ENCODE assay signal across 18 cellular contexts in genomic region chr19:4322942-4323665, GRCh38. TPM values are rescaled to one million over a fixed set of nuclear protein-coding genes. Genes with fewer than 3 reads are reported as not detected.
DNase-seq lines count a peak whose midpoint lies in the region; ATAC-seq, FAIRE-seq and TF ChIP-seq lines count a peak whose summit lies in the region.
"Had no signal": no experiment of that assay in that cellular context is flagged by ENCODE, and none has a peak within 500 bp of the region (broad histone marks: within the 10 kb centered on the region; RNA-seq: fewer than 3 reads in every experiment).

No MANE protein-coding gene starts in this region.

- WGBS in adrenal gland, 4 donors, result 51 to 57% (median 53%) methylated on average over 8 to 37 of the region's 37 CpGs
- WGBS in right lobe of liver (ENCODE audit: insufficient coverage, low coverage, low lambda C conversion rate, missing lambda C conversion rate), result 58% methylated on average over 6 of the region's 37 CpGs
- WGBS in transverse colon (ENCODE audit: low coverage in 1 of 2), 2 donors, result 72% methylated on average over 36 of the region's 37 CpGs; no CpG with 5 or more reads in 1 of the 2 donors

- H3K4me1 ChIP-seq in adrenal gland (replicated peaks in 1 of 2) (peaks cover 0 to 13% of the 10 kb centered on the region in 2 donors), right lobe of liver (no peaks in the 10 kb centered on the region), transverse colon (peaks cover 0 to 15% (median 3%) of the 10 kb centered on the region in 4 donors), vagina (peaks cover 13% of the 10 kb centered on the region)

- FAIRE-seq in HTR-8/SVneo (lab: Jason Lieb, UNC), result peak; percentile 20

- H3K27ac ChIP-seq in adrenal gland, result no peak overlapping the region
- H3K27ac ChIP-seq in right lobe of liver, result no peak overlapping the region
- no peak overlapping the region for H3K27ac ChIP-seq in transverse colon
- no peak overlapping the region for H3K27ac ChIP-seq in vagina
- H3K27ac ChIP-seq: BLaER1 treated with 17β-estradiol and CSF1 and Interleukin-3, amounts not matched to agents 10 nM and 100 nM had no signal

- H3K9me3 ChIP-seq in adrenal gland (replicated peaks in 1 of 3), result no peaks in the 10 kb centered on the region
- no peaks in the 10 kb centered on the region for H3K9me3 ChIP-seq in right lobe of liver
- no peaks in the 10 kb centered on the region for H3K9me3 ChIP-seq in transverse colon
- H3K9me3 ChIP-seq in vagina, result no peaks in the 10 kb centered on the region
- H3K9me3 ChIP-seq: SK-N-SH had no signal

- TF ChIP-seq EP300 in transverse colon (IDR thresholded peaks at IDR 0.05; ENCODE audit: low read depth), result no peak

- H3K4me3 ChIP-seq in adrenal gland (no peak overlapping the region), right lobe of liver (no peak overlapping the region), transverse colon (no peak overlapping the region), vagina (no peak overlapping the region)
- H3K4me3 ChIP-seq: BLaER1 treated with 17β-estradiol and CSF1 and Interleukin-3, amounts not matched to agents 10 nM and 100 nM had no signal

- H3K36me3 ChIP-seq in adrenal gland (replicated peaks in 1 of 2) (no peaks in the 10 kb centered on the region), right lobe of liver (no peaks in the 10 kb centered on the region), transverse colon (no peaks in the 10 kb centered on the region), vagina (no peaks in the 10 kb centered on the region)

- intact Hi-C loops in adrenal gland (cut with DNase I) (no loop called here), right lobe of liver (cut with DNase I) (no loop called here), transverse colon (cut with DNase I; ENCODE audit: low total_unique reads) (no loop called here), vagina (cut with DNase I) (no loop called here)

- DNase-seq in HTR-8/SVneo (ENCODE audit: insufficient read length, low spot score) (no peak), adrenal gland (peak; percentile 71 to 89 (median 81)), right lobe of liver (peak in 1 of 3 donors; percentile 38), transverse colon (no peak), ureter (ENCODE audit: low spot score) (no peak), vagina (ENCODE audit: extremely low spot score in 2 of 2) (no peak)
- DNase-seq: KBM-7, NCI-H146, NCI-H2081 treated with DMSO at 0.1 percent for 48 hours, NCI-H226, NCI-H69, PC-3, SK-N-SH had no signal

- TF ChIP-seq CTCF in adrenal gland (IDR thresholded peaks at IDR 0.05), result no peak
- TF ChIP-seq CTCF in right lobe of liver (IDR thresholded peaks at IDR 0.05), result no peak
- no peak for TF ChIP-seq CTCF in transverse colon (IDR thresholded peaks at IDR 0.05)
- TF ChIP-seq CTCF in vagina (IDR thresholded peaks at IDR 0.05), result no peak

- ATAC-seq in right lobe of liver, result peak; percentile 10 to 63 (median 43)
- ATAC-seq in esophagus mucosa, result no peak
- ATAC-seq: HCT116, PC-3, Right ventricle myocardium inferior had no signal

- H3K27me3 ChIP-seq in adrenal gland (no peaks in the 10 kb centered on the region), right lobe of liver (no peaks in the 10 kb centered on the region), transverse colon (peaks cover 5% of the 10 kb centered on the region), vagina (no peaks in the 10 kb centered on the region)

- TF ChIP-seq POLR2A in adrenal gland (IDR thresholded peaks at IDR 0.05) (no peak), right lobe of liver (IDR thresholded peaks at IDR 0.05) (no peak), transverse colon (IDR thresholded peaks at IDR 0.05) (peak; percentile 12), vagina (IDR thresholded peaks at IDR 0.05) (no peak)

- in situ Hi-C loops in transverse colon (cut with MboI; ENCODE audit: low pct_ligation_motif_present in 1 of 4, low pct_unique_long_range_greater_than_20kb in 1 of 4, low sequenced_read_pairs in 3 of 4), result no loop called here

RNA-seq across cellular contexts. Expression of gene STAP2, which starts 15.5 kb away (rescaled TPM):
- total RNA-seq in adrenal gland (100 to 1,000 TPM in 1 of 8 donors, 10 to 100 TPM in 6, 1 to 10 TPM in 1; 8.5 to 106 (median 36.5) TPM), right lobe of liver (10 to 100 TPM; 21.4 to 51.5 (median 43.0) TPM), transverse colon (100 to 1,000 TPM; 146 to 680 (median 245) TPM), ureter (66.8 TPM), vagina (29.2 TPM), esophagus mucosa (97.3 TPM)
- polyA plus RNA-seq in adrenal gland, result 10 to 100 TPM in 2 of 3 donors, 1 to 10 TPM in 1; 6.7 to 63.1 (median 39.8) TPM

RNA-seq across cellular contexts. Expression of gene FSD1, which starts 18.7 kb away (rescaled TPM):
- total RNA-seq in adrenal gland (1 to 10 TPM in 3 of 8 donors, under 1 TPM in 2, not detected in 3; 0.34 to 1.3 (median 1.1) TPM), right lobe of liver (1 to 10 TPM in 1 of 6 experiments, under 1 TPM in 3, not detected in 2; 0.19 to 2.2 (median 0.52) TPM), transverse colon (1 to 10 TPM in 2 of 4 donors, under 1 TPM in 1, not detected in 1; 0.68 to 2.9 (median 1.5) TPM), ureter (not detected), vagina (1.7 TPM), esophagus mucosa (0.36 TPM)
- 1 to 10 TPM in 2 of 3 donors, under 1 TPM in 1; 0.46 to 7.2 (median 3.0) TPM for polyA plus RNA-seq in adrenal gland
- total RNA-seq: Right ventricle myocardium inferior had no signal

RNA-seq across cellular contexts. Expression of gene MPND, which starts 20.3 kb away (rescaled TPM):
- total RNA-seq in adrenal gland, result 10 to 100 TPM in 6 of 8 donors, 1 to 10 TPM in 2; 8.6 to 37.5 (median 16.1) TPM
- polyA plus RNA-seq in adrenal gland, result 10 to 100 TPM in 2 of 3 donors, 1 to 10 TPM in 1; 7.0 to 52.3 (median 38.5) TPM
- 10 to 100 TPM in 5 of 6 experiments, 1 to 10 TPM in 1; 6.4 to 21.7 (median 19.6) TPM for total RNA-seq in right lobe of liver
- total RNA-seq in transverse colon, result 10 to 100 TPM; 16.5 to 96.5 (median 33.7) TPM
- total RNA-seq in ureter, result 30.6 TPM
- 10.1 TPM for total RNA-seq in vagina
- 22.0 TPM for total RNA-seq in esophagus mucosa

RNA-seq across cellular contexts. Expression of gene TMIGD2, which starts 20.9 kb away (rescaled TPM):
- total RNA-seq in adrenal gland (under 1 TPM in 1 of 8 donors, not detected in 7; 0.25 TPM), right lobe of liver (under 1 TPM in 2 of 6 experiments, not detected in 4; 0.24 to 0.32 TPM), transverse colon (1 to 10 TPM in 2 of 4 donors, not detected in 2; 3.8 to 4.8 TPM), ureter (1.2 TPM), vagina (not detected), esophagus mucosa (0.20 TPM)
- polyA plus RNA-seq in adrenal gland, result under 1 TPM in 2 of 3 donors, not detected in 1; 0.17 to 0.24 TPM
- total RNA-seq: HT1080, PC-3, Right ventricle myocardium inferior had no signal
- polyA plus RNA-seq: SK-N-SH had no signal

RNA-seq across cellular contexts. Expression of gene SHD, which starts 44.0 kb away (rescaled TPM):
- total RNA-seq in adrenal gland (1 to 10 TPM in 1 of 8 donors, under 1 TPM in 1, not detected in 6; 0.67 to 1.8 TPM), right lobe of liver (1 to 10 TPM; 1.7 to 9.7 (median 6.4) TPM), transverse colon (10 to 100 TPM in 3 of 4 donors, 1 to 10 TPM in 1; 7.6 to 51.4 (median 27.5) TPM), ureter (not detected), vagina (not detected), esophagus mucosa (not detected)
- under 1 TPM; 0.07 to 0.80 (median 0.24) TPM for polyA plus RNA-seq in adrenal gland
- total RNA-seq: HT1080, Right ventricle myocardium inferior had no signal

Comparison
In these comparisons a context has a peak if more than half of its experiments do, and no peak if none do; other contexts are left out.
1. DNase-seq: peak in adrenal gland (7 of 7); none in HTR-8/SVneo (single experiment), transverse colon (single experiment), ureter (single experiment) and vagina (0 of 2).